Comparison of ENCODE assay signal across 1 cellular context in the genomic region with DNA sequence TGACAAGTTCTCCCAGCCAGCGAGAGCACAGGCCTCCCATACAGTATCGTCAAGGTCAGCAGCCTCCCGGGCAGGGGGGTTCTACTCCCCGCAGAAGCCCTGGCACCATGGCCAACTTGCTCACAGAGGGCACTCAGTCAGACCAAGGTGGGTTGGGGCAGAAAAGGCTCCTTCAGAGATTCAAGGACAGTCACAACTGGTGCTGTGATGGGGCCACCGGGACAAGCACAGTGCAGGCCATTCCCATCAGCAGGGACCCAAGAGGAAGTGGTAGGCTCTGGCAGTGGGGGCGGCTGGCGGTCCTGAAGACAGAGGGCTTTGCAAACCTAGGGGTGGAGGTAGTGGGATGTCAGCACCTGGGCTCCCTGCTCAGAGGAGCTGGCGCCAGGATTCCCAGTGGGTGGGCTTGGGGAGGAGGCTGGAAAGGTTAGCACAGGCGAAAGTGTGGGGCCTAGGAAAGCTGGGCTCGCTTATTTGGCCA.
TF ChIP-seq lines count a peak whose summit lies in the region.

No MANE protein-coding gene starts in this region.

TF ChIP-seq in HepG2, 621 proteins besides CTCF, POLR2A, EP300 and RAD21 (continues in another document):
- TF ChIP-seq ZNF34 (CRISPR knock-in tag; IDR thresholded peaks at IDR 0.05; ENCODE audit: borderline replicate concordance) (0 out of 2 replicates have a peak, but pooled peaks have one; percentile 30), ZIK1 (CRISPR knock-in tag; IDR thresholded peaks at IDR 0.05; ENCODE audit: borderline replicate concordance, low read depth) (0 out of 2 replicates have a peak, but pooled peaks have one; percentile 35), U2AF2 (IDR thresholded peaks at IDR 0.05; ENCODE audit: low read depth, low read length) (no peak), SIN3A (IDR thresholded peaks at IDR 0.05; ENCODE audit: borderline replicate concordance, low read depth, low read length) (no peak), MED13 (CRISPR knock-in tag; IDR thresholded peaks at IDR 0.05) (no peak), GTF3A (CRISPR knock-in tag; conservative IDR thresholded peaks at IDR 0.05) (no peak), ZNF674 (CRISPR knock-in tag; IDR thresholded peaks at IDR 0.05; ENCODE audit: low read depth) (no peak), IRX3 (CRISPR knock-in tag; IDR thresholded peaks at IDR 0.05; ENCODE audit: borderline replicate concordance, low read depth) (no peak), ZNF782 (CRISPR knock-in tag; IDR thresholded peaks at IDR 0.05; ENCODE audit: borderline replicate concordance) (no peak), FOXP1 (IDR thresholded peaks at IDR 0.05) (no peak), FOXP1 (CRISPR knock-in tag; IDR thresholded peaks at IDR 0.05) (no peak), SIN3B (IDR thresholded peaks at IDR 0.05; ENCODE audit: low read length) (no peak), PHF20 (CRISPR knock-in tag; IDR thresholded peaks at IDR 0.05) (no peak), ARNT (IDR thresholded peaks at IDR 0.05) (no peak), RBM39 (IDR thresholded peaks at IDR 0.05; ENCODE audit: low read depth, low read length, poor library complexity, severe bottlenecking) (no peak), CENPT (CRISPR knock-in tag; IDR thresholded peaks at IDR 0.05; ENCODE audit: low read depth) (no peak), ISL2 (CRISPR knock-in tag; IDR thresholded peaks at IDR 0.05) (no peak), ZFP36L1 (CRISPR knock-in tag; IDR thresholded peaks at IDR 0.05) (no peak; the same call in 1 of the 2 replicates), GABPB1 (CRISPR knock-in tag; IDR thresholded peaks at IDR 0.05) (no peak), KAT8 (CRISPR knock-in tag; IDR thresholded peaks at IDR 0.05) (no peak; the same call in 1 of the 2 replicates), RBM22 (optimal IDR thresholded peaks at IDR 0.05; ENCODE audit: low read length) (no peak), HMGA1 (CRISPR knock-in tag; conservative IDR thresholded peaks at IDR 0.05) (no peak), FOSL2 (CRISPR knock-in tag; IDR thresholded peaks at IDR 0.05) (no peak)
- TF ChIP-seq, protein P1, sequence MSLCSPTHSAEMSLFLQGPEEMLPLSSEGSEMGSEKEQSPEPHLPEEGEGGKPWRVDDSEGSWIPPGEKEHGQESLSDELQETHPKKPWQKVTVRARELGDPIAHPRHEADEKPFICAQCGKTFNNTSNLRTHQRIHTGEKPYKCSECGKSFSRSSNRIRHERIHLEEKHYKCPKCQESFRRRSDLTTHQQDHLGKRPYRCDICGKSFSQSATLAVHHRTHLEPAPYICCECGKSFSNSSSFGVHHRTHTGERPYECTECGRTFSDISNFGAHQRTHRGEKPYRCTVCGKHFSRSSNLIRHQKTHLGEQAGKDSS (CRISPR knock-in tag; IDR thresholded peaks at IDR 0.05; ENCODE audit: borderline replicate concordance, low read depth) = no peak
- TF ChIP-seq, protein P2, sequence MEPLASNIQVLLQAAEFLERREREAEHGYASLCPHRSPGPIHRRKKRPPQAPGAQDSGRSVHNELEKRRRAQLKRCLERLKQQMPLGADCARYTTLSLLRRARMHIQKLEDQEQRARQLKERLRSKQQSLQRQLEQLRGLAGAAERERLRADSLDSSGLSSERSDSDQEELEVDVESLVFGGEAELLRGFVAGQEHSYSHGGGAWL (CRISPR knock-in tag; IDR thresholded peaks at IDR 0.05) = no peak
- TF ChIP-seq, protein P3, sequence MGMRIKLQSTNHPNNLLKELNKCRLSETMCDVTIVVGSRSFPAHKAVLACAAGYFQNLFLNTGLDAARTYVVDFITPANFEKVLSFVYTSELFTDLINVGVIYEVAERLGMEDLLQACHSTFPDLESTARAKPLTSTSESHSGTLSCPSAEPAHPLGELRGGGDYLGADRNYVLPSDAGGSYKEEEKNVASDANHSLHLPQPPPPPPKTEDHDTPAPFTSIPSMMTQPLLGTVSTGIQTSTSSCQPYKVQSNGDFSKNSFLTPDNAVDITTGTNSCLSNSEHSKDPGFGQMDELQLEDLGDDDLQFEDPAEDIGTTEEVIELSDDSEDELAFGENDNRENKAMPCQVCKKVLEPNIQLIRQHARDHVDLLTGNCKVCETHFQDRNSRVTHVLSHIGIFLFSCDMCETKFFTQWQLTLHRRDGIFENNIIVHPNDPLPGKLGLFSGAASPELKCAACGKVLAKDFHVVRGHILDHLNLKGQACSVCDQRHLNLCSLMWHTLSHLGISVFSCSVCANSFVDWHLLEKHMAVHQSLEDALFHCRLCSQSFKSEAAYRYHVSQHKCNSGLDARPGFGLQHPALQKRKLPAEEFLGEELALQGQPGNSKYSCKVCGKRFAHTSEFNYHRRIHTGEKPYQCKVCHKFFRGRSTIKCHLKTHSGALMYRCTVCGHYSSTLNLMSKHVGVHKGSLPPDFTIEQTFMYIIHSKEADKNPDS (CRISPR knock-in tag; IDR thresholded peaks at IDR 0.05) = no peak
- TF ChIP-seq, protein P4, sequence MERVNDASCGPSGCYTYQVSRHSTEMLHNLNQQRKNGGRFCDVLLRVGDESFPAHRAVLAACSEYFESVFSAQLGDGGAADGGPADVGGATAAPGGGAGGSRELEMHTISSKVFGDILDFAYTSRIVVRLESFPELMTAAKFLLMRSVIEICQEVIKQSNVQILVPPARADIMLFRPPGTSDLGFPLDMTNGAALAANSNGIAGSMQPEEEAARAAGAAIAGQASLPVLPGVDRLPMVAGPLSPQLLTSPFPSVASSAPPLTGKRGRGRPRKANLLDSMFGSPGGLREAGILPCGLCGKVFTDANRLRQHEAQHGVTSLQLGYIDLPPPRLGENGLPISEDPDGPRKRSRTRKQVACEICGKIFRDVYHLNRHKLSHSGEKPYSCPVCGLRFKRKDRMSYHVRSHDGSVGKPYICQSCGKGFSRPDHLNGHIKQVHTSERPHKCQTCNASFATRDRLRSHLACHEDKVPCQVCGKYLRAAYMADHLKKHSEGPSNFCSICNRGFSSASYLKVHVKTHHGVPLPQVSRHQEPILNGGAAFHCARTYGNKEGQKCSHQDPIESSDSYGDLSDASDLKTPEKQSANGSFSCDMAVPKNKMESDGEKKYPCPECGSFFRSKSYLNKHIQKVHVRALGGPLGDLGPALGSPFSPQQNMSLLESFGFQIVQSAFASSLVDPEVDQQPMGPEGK (CRISPR knock-in tag; IDR thresholded peaks at IDR 0.05) = 0 out of 2 replicates have a peak, but pooled peaks have one; percentile 42
- TF ChIP-seq, protein P5, sequence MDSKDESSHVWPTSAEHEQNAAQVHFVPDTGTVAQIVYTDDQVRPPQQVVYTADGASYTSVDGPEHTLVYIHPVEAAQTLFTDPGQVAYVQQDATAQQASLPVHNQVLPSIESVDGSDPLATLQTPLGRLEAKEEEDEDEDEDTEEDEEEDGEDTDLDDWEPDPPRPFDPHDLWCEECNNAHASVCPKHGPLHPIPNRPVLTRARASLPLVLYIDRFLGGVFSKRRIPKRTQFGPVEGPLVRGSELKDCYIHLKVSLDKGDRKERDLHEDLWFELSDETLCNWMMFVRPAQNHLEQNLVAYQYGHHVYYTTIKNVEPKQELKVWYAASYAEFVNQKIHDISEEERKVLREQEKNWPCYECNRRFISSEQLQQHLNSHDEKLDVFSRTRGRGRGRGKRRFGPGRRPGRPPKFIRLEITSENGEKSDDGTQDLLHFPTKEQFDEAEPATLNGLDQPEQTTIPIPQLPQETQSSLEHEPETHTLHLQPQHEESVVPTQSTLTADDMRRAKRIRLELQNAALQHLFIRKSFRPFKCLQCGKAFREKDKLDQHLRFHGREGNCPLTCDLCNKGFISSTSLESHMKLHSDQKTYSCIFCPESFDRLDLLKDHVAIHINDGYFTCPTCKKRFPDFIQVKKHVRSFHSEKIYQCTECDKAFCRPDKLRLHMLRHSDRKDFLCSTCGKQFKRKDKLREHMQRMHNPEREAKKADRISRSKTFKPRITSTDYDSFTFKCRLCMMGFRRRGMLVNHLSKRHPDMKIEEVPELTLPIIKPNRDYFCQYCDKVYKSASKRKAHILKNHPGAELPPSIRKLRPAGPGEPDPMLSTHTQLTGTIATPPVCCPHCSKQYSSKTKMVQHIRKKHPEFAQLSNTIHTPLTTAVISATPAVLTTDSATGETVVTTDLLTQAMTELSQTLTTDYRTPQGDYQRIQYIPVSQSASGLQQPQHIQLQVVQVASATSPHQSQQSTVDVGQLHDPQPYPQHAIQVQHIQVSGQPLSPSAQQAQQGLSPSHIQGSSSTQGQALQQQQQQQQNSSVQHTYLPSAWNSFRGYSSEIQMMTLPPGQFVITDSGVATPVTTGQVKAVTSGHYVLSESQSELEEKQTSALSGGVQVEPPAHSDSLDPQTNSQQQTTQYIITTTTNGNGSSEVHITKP (CRISPR knock-in tag; IDR thresholded peaks at IDR 0.05; ENCODE audit: low read depth) = peak; percentile 24; the same call in 1 of the 2 replicates
- TF ChIP-seq, protein P6, sequence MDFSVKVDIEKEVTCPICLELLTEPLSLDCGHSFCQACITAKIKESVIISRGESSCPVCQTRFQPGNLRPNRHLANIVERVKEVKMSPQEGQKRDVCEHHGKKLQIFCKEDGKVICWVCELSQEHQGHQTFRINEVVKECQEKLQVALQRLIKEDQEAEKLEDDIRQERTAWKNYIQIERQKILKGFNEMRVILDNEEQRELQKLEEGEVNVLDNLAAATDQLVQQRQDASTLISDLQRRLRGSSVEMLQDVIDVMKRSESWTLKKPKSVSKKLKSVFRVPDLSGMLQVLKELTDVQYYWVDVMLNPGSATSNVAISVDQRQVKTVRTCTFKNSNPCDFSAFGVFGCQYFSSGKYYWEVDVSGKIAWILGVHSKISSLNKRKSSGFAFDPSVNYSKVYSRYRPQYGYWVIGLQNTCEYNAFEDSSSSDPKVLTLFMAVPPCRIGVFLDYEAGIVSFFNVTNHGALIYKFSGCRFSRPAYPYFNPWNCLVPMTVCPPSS (IDR thresholded peaks at IDR 0.05) = no peak
- TF ChIP-seq, protein P7, sequence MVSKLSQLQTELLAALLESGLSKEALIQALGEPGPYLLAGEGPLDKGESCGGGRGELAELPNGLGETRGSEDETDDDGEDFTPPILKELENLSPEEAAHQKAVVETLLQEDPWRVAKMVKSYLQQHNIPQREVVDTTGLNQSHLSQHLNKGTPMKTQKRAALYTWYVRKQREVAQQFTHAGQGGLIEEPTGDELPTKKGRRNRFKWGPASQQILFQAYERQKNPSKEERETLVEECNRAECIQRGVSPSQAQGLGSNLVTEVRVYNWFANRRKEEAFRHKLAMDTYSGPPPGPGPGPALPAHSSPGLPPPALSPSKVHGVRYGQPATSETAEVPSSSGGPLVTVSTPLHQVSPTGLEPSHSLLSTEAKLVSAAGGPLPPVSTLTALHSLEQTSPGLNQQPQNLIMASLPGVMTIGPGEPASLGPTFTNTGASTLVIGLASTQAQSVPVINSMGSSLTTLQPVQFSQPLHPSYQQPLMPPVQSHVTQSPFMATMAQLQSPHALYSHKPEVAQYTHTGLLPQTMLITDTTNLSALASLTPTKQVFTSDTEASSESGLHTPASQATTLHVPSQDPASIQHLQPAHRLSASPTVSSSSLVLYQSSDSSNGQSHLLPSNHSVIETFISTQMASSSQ (IDR thresholded peaks at IDR 0.05; ENCODE audit: low read depth) = no peak
- TF ChIP-seq, protein P7 (CRISPR knock-in tag; IDR thresholded peaks at IDR 0.05; ENCODE audit: borderline replicate concordance) = peak; percentile 41; the same call in 1 of the 2 replicates
- TF ChIP-seq, protein P8, sequence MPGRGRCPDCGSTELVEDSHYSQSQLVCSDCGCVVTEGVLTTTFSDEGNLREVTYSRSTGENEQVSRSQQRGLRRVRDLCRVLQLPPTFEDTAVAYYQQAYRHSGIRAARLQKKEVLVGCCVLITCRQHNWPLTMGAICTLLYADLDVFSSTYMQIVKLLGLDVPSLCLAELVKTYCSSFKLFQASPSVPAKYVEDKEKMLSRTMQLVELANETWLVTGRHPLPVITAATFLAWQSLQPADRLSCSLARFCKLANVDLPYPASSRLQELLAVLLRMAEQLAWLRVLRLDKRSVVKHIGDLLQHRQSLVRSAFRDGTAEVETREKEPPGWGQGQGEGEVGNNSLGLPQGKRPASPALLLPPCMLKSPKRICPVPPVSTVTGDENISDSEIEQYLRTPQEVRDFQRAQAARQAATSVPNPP (CRISPR knock-in tag; IDR thresholded peaks at IDR 0.05) = no peak
- TF ChIP-seq, protein P9, sequence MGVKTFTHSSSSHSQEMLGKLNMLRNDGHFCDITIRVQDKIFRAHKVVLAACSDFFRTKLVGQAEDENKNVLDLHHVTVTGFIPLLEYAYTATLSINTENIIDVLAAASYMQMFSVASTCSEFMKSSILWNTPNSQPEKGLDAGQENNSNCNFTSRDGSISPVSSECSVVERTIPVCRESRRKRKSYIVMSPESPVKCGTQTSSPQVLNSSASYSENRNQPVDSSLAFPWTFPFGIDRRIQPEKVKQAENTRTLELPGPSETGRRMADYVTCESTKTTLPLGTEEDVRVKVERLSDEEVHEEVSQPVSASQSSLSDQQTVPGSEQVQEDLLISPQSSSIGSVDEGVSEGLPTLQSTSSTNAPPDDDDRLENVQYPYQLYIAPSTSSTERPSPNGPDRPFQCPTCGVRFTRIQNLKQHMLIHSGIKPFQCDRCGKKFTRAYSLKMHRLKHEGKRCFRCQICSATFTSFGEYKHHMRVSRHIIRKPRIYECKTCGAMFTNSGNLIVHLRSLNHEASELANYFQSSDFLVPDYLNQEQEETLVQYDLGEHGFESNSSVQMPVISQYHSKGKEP (CRISPR knock-in tag; IDR thresholded peaks at IDR 0.05) = no peak
- TF ChIP-seq, protein P10, sequence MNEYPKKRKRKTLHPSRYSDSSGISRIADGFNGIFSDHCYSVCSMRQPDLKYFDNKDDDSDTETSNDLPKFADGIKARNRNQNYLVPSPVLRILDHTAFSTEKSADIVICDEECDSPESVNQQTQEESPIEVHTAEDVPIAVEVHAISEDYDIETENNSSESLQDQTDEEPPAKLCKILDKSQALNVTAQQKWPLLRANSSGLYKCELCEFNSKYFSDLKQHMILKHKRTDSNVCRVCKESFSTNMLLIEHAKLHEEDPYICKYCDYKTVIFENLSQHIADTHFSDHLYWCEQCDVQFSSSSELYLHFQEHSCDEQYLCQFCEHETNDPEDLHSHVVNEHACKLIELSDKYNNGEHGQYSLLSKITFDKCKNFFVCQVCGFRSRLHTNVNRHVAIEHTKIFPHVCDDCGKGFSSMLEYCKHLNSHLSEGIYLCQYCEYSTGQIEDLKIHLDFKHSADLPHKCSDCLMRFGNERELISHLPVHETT (CRISPR knock-in tag; conservative IDR thresholded peaks at IDR 0.05) = no peak
- TF ChIP-seq, protein P11, sequence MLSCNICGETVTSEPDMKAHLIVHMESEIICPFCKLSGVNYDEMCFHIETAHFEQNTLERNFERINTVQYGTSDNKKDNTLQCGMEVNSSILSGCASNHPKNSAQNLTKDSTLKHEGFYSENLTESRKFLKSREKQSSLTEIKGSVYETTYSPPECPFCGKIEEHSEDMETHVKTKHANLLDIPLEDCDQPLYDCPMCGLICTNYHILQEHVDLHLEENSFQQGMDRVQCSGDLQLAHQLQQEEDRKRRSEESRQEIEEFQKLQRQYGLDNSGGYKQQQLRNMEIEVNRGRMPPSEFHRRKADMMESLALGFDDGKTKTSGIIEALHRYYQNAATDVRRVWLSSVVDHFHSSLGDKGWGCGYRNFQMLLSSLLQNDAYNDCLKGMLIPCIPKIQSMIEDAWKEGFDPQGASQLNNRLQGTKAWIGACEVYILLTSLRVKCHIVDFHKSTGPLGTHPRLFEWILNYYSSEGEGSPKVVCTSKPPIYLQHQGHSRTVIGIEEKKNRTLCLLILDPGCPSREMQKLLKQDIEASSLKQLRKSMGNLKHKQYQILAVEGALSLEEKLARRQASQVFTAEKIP (CRISPR knock-in tag; IDR thresholded peaks at IDR 0.05; ENCODE audit: borderline replicate concordance) = no peak
